1 cellular context compared by ENCODE assay signal in genomic region chr4:24584175-24584850, GRCh38.
A peak's percentile ranks its signal among the peaks of the same experiment; 100 is the strongest.
TF ChIP-seq lines count a peak whose summit lies in the region.

Gene DHX15, minus strand, starts transcription at chr4:24584554. Its CDS starts 161 bp downstream, at chr4:24584393.

TF ChIP-seq in HepG2, 621 proteins besides CTCF, POLR2A, EP300 and RAD21 (continued from another document and continues in another):
- TF ChIP-seq, protein P1, sequence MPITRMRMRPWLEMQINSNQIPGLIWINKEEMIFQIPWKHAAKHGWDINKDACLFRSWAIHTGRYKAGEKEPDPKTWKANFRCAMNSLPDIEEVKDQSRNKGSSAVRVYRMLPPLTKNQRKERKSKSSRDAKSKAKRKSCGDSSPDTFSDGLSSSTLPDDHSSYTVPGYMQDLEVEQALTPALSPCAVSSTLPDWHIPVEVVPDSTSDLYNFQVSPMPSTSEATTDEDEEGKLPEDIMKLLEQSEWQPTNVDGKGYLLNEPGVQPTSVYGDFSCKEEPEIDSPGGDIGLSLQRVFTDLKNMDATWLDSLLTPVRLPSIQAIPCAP (CRISPR knock-in tag; IDR thresholded peaks at IDR 0.05; ENCODE audit: low read depth) = 0 out of 2 replicates have a peak, but pooled peaks have one; percentile 83
- TF ChIP-seq CHD4 (IDR thresholded peaks at IDR 0.05; ENCODE audit: borderline replicate concordance, low read length) (no peak), ZNF572 (CRISPR knock-in tag; IDR thresholded peaks at IDR 0.05) (peak; percentile 72; the same call in 1 of the 2 replicates), TMF1 (CRISPR knock-in tag; IDR thresholded peaks at IDR 0.05; ENCODE audit: low read depth) (no peak), HOXA3 (CRISPR knock-in tag; IDR thresholded peaks at IDR 0.05) (peak; percentile 98), ZSCAN29 (CRISPR knock-in tag; conservative IDR thresholded peaks at IDR 0.05) (0 out of 2 replicates have a peak, but pooled peaks have one; percentile 25), PAXIP1 (CRISPR knock-in tag; conservative IDR thresholded peaks at IDR 0.05) (0 out of 2 replicates have a peak, but pooled peaks have one; percentile 9), ZFP82 (CRISPR knock-in tag; IDR thresholded peaks at IDR 0.05; ENCODE audit: borderline replicate concordance) (peak; percentile 90), ZNF605 (CRISPR knock-in tag; IDR thresholded peaks at IDR 0.05) (peak; percentile 69; the same call in 1 of the 2 replicates), BCL6 (CRISPR knock-in tag; IDR thresholded peaks at IDR 0.05) (no peak), PPARG (CRISPR knock-in tag; conservative IDR thresholded peaks at IDR 0.05) (no peak; the same call in 1 of the 2 replicates), ZNF580 (CRISPR knock-in tag; IDR thresholded peaks at IDR 0.05; ENCODE audit: borderline replicate concordance, low read depth) (no peak), KDM6A (CRISPR knock-in tag; IDR thresholded peaks at IDR 0.05; ENCODE audit: low read depth) (no peak), ZNF639 (CRISPR knock-in tag; conservative IDR thresholded peaks at IDR 0.05) (no peak; the same call in 1 of the 2 replicates), CENPT (CRISPR knock-in tag; IDR thresholded peaks at IDR 0.05; ENCODE audit: low read depth) (0 out of 2 replicates have a peak, but pooled peaks have one; percentile 50), GATAD1 (CRISPR knock-in tag; IDR thresholded peaks at IDR 0.05) (peak; percentile 81), MYC (CRISPR knock-in tag; IDR thresholded peaks at IDR 0.05; ENCODE audit: borderline replicate concordance) (peak; percentile 90), PHB2 (IDR thresholded peaks at IDR 0.05; ENCODE audit: partially characterized antibody) (no peak), ELF3 (CRISPR knock-in tag; IDR thresholded peaks at IDR 0.05) (peak; percentile 79), ZNF225 (CRISPR knock-in tag; IDR thresholded peaks at IDR 0.05) (peak; percentile 89; the same call in 1 of the 2 replicates), JUNB (CRISPR knock-in tag; IDR thresholded peaks at IDR 0.05; ENCODE audit: borderline replicate concordance) (no peak), HNRNPK (IDR thresholded peaks at IDR 0.05; ENCODE audit: low read depth, low read length, poor library complexity, severe bottlenecking) (no peak), ZNF3 (CRISPR knock-in tag; IDR thresholded peaks at IDR 0.05) (no peak), IRX3 (CRISPR knock-in tag; IDR thresholded peaks at IDR 0.05; ENCODE audit: borderline replicate concordance, low read depth) (no peak), RFX5 (IDR thresholded peaks at IDR 0.05; ENCODE audit: low read depth, low read length) (peak; percentile 23; the same call in 1 of the 2 replicates), SRY (CRISPR knock-in tag; IDR thresholded peaks at IDR 0.05) (peak; percentile 82), MAFF (IDR thresholded peaks at IDR 0.05; ENCODE audit: low read depth, low read length) (no peak), ZNF350 (CRISPR knock-in tag; IDR thresholded peaks at IDR 0.05; ENCODE audit: borderline replicate concordance, low read depth) (0 out of 2 replicates have a peak, but pooled peaks have one; percentile 54), TEAD3 (CRISPR knock-in tag; optimal IDR thresholded peaks at IDR 0.05; ENCODE audit: borderline replicate concordance) (peak; percentile 25), ZBTB44 (CRISPR knock-in tag; IDR thresholded peaks at IDR 0.05) (peak; percentile 45; the same call in 1 of the 2 replicates), ZBTB21 (CRISPR knock-in tag; IDR thresholded peaks at IDR 0.05) (no peak), ASH2L (IDR thresholded peaks at IDR 0.05; ENCODE audit: insufficient read length, low read depth, low read length) (peak; percentile 65), ZNF629 (CRISPR knock-in tag; conservative IDR thresholded peaks at IDR 0.05) (no peak; the same call in 1 of the 2 replicates)
- TF ChIP-seq, protein P2, sequence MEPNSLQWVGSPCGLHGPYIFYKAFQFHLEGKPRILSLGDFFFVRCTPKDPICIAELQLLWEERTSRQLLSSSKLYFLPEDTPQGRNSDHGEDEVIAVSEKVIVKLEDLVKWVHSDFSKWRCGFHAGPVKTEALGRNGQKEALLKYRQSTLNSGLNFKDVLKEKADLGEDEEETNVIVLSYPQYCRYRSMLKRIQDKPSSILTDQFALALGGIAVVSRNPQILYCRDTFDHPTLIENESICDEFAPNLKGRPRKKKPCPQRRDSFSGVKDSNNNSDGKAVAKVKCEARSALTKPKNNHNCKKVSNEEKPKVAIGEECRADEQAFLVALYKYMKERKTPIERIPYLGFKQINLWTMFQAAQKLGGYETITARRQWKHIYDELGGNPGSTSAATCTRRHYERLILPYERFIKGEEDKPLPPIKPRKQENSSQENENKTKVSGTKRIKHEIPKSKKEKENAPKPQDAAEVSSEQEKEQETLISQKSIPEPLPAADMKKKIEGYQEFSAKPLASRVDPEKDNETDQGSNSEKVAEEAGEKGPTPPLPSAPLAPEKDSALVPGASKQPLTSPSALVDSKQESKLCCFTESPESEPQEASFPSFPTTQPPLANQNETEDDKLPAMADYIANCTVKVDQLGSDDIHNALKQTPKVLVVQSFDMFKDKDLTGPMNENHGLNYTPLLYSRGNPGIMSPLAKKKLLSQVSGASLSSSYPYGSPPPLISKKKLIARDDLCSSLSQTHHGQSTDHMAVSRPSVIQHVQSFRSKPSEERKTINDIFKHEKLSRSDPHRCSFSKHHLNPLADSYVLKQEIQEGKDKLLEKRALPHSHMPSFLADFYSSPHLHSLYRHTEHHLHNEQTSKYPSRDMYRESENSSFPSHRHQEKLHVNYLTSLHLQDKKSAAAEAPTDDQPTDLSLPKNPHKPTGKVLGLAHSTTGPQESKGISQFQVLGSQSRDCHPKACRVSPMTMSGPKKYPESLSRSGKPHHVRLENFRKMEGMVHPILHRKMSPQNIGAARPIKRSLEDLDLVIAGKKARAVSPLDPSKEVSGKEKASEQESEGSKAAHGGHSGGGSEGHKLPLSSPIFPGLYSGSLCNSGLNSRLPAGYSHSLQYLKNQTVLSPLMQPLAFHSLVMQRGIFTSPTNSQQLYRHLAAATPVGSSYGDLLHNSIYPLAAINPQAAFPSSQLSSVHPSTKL (CRISPR knock-in tag; IDR thresholded peaks at IDR 0.05) = peak; percentile 46; the same call in 1 of the 2 replicates
- TF ChIP-seq, protein P3, sequence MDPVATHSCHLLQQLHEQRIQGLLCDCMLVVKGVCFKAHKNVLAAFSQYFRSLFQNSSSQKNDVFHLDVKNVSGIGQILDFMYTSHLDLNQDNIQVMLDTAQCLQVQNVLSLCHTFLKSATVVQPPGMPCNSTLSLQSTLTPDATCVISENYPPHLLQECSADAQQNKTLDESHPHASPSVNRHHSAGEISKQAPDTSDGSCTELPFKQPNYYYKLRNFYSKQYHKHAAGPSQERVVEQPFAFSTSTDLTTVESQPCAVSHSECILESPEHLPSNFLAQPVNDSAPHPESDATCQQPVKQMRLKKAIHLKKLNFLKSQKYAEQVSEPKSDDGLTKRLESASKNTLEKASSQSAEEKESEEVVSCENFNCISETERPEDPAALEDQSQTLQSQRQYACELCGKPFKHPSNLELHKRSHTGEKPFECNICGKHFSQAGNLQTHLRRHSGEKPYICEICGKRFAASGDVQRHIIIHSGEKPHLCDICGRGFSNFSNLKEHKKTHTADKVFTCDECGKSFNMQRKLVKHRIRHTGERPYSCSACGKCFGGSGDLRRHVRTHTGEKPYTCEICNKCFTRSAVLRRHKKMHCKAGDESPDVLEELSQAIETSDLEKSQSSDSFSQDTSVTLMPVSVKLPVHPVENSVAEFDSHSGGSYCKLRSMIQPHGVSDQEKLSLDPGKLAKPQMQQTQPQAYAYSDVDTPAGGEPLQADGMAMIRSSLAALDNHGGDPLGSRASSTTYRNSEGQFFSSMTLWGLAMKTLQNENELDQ (CRISPR knock-in tag; IDR thresholded peaks at IDR 0.05; ENCODE audit: borderline replicate concordance) = no peak
- TF ChIP-seq, protein P4, sequence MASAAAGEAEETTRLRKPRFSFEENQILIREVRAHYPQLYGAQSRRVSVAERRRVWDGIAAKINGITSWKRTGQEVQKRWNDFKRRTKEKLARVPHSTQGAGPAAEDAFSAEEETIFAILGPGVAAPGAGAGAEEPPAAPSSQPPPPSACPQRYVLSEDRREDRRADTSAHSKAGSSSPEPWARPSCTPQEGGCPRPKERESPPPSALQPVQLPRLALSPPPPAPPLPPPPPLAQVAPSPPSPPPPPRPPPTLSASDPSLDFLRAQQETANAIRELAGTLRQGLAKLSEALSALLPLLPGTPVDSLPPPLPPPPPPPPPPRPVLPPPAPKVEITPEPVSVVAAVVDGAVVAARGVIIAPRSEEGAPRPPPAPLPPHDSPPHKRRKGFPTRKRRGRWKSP (CRISPR knock-in tag; IDR thresholded peaks at IDR 0.05) = no peak
- TF ChIP-seq, protein P5, sequence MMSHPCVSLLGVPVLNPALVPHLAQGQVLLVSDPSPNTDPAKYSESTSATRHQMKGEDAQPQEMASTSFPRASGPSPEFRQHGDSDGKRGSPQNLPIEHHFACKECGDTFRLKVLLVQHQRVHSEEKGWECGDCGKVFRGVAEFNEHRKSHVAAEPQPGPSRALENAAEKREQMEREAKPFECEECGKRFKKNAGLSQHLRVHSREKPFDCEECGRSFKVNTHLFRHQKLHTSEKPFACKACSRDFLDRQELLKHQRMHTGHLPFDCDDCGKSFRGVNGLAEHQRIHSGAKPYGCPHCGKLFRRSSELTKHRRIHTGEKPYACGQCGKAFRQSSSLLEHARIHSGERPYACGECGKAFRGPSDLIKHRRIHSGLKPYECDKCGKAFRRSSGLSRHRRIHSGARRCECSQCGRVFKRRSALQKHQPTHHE (CRISPR knock-in tag; IDR thresholded peaks at IDR 0.05; ENCODE audit: borderline replicate concordance) = peak; percentile 74
- TF ChIP-seq, protein P6, sequence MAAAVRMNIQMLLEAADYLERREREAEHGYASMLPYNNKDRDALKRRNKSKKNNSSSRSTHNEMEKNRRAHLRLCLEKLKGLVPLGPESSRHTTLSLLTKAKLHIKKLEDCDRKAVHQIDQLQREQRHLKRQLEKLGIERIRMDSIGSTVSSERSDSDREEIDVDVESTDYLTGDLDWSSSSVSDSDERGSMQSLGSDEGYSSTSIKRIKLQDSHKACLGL (CRISPR knock-in tag; IDR thresholded peaks at IDR 0.05) = peak; percentile 85
- TF ChIP-seq, protein P7, sequence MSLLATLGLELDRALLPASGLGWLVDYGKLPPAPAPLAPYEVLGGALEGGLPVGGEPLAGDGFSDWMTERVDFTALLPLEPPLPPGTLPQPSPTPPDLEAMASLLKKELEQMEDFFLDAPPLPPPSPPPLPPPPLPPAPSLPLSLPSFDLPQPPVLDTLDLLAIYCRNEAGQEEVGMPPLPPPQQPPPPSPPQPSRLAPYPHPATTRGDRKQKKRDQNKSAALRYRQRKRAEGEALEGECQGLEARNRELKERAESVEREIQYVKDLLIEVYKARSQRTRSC (CRISPR knock-in tag; IDR thresholded peaks at IDR 0.05; ENCODE audit: low read depth) = no peak
